Comparison of ENCODE assay signal across 8 cellular contexts in the genomic region with DNA sequence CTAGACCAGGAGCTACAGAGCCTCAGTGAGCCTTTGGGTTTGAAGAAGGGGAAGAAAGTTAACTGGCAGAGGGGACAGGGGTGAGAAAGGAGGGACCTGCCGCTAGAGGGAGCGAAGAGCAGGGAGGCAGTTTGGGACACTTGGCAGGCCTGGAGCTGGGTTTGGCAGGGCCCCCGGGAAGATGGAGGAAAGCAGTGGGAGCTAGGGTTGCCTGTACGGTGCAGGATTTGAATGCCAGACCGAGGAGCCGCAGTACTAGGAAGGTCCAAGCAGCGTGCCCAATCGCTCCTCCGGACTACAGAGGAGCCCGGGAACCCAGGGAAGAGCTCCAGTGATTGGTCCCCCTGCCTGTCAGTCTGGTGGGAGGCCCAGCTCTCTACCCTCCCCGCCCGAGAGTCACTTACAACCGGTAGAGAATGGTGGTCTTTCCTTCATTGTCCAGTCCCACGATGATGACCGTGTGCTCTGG. TPM values are rescaled to one million over a fixed set of nuclear protein-coding genes. Genes with fewer than 3 reads are reported as not detected.
DNase-seq lines count a peak whose midpoint lies in the region; ATAC-seq and TF ChIP-seq lines count a peak whose summit lies in the region.

No MANE protein-coding gene starts in this region.

- no peaks in the 10 kb centered on the region for H3K27me3 ChIP-seq in duodenal mucosa (ENCODE audit: control insufficient read depth in 1 of 2, insufficient read depth in 2 of 2, low read length in 2 of 2)
- no peaks in the 10 kb centered on the region for H3K27me3 ChIP-seq in right lobe of liver

- no peak for TF ChIP-seq POLR2A in right lobe of liver (IDR thresholded peaks at IDR 0.05)

- H3K4me3 ChIP-seq in duodenal mucosa (ENCODE audit: low read depth in 1 of 2, low read length in 2 of 2) (peak overlapping the region; percentile 79 to 81), right lobe of liver (peak overlapping the region; percentile 29 to 38 (median 37))

- intact Hi-C loops in right lobe of liver (cut with DNase I): no loop called here

- H3K9ac ChIP-seq in duodenal mucosa (ENCODE audit: low read depth in 1 of 2, low read length in 2 of 2): peak overlapping the region; percentile 49 to 60

- ATAC-seq in HG02852 (IDR thresholded peaks at IDR 0.05; ENCODE audit: unreplicated experiment) (peak; percentile 70), right lobe of liver (peak; percentile 92 to 96 (median 94)), HG03565 (IDR thresholded peaks at IDR 0.05; ENCODE audit: unreplicated experiment) (no peak)

- H3K27ac ChIP-seq in duodenal mucosa (ENCODE audit: low read depth, low read length) (no peak overlapping the region), right lobe of liver (no peak overlapping the region)

- TF ChIP-seq CTCF in right lobe of liver (IDR thresholded peaks at IDR 0.05): peak; percentile 75 to 83 (median 78)

- peak; percentile 97 for DNase-seq in GM03348 (ENCODE audit: low spot score)
- peak; percentile 76 for DNase-seq in NCI-H524 (lab: John Stamatoyannopoulos, UW)
- peak; percentile 49 to 68 for DNase-seq in activated CD4-positive, alpha-beta T cell treated with anti-CD3 and anti-CD28 coated beads, Interleukin-2, amount 50 U/mL, for 24 hours (ENCODE audit: low read depth in 1 of 2, low spot score in 1 of 2)
- peak; percentile 86 to 91 (median 88) for DNase-seq in right lobe of liver
- DNase-seq in stimulated activated CD4-positive, alpha-beta T cell treated with anti-CD3 and anti-CD28 coated beads, Interleukin-4, amount 100 ng/mL, for 24 hours: peak; percentile 82

- H3K9me3 ChIP-seq in duodenal mucosa (ENCODE audit: control insufficient read depth in 1 of 2, low read length in 2 of 2) (no peaks in the 10 kb centered on the region), right lobe of liver (no peaks in the 10 kb centered on the region)

- H3K4me1 ChIP-seq in duodenal mucosa (ENCODE audit: control insufficient read depth in 1 of 2, insufficient read depth in 2 of 2, low read length in 2 of 2) (peaks cover 18 to 21% of the 10 kb centered on the region in 2 donors), right lobe of liver (peaks cover 0 to 4% (median 0%) of the 10 kb centered on the region in 4 donors)

- no peaks in the 10 kb centered on the region for H3K36me3 ChIP-seq in duodenal mucosa (ENCODE audit: control insufficient read depth in 1 of 2, insufficient read depth in 2 of 2, low read length in 2 of 2)
- H3K36me3 ChIP-seq in right lobe of liver: no peaks in the 10 kb centered on the region

- 0% methylated on average over 10 of the region's 15 CpGs for WGBS in right lobe of liver (ENCODE audit: insufficient coverage, low coverage, low lambda C conversion rate, missing lambda C conversion rate)

RNA-seq across cellular contexts. Expression of a gene that starts 1.3 kb away (rescaled TPM):
- total RNA-seq in right lobe of liver: not detected

RNA-seq across cellular contexts. Expression of a gene that starts 13.3 kb away (rescaled TPM):
- total RNA-seq in right lobe of liver: 1 to 10 TPM in 1 of 6 experiments, under 1 TPM in 5; 0.11 to 1.6 (median 0.54) TPM

RNA-seq across cellular contexts. Expression of a gene that starts 32.8 kb away (rescaled TPM):
- total RNA-seq in right lobe of liver: 1 to 10 TPM in 1 of 6 experiments, under 1 TPM in 4, not detected in 1; 0.18 to 1.3 (median 0.27) TPM

RNA-seq across cellular contexts. Expression of a gene that starts 35.4 kb away (rescaled TPM):
- 1,000 to 10,000 TPM in 2 of 6 experiments, 100 to 1,000 TPM in 4; 537 to 1,327 (median 627) TPM for total RNA-seq in right lobe of liver
